ENCODE assay signal across 9 cellular contexts in the genomic region with DNA sequence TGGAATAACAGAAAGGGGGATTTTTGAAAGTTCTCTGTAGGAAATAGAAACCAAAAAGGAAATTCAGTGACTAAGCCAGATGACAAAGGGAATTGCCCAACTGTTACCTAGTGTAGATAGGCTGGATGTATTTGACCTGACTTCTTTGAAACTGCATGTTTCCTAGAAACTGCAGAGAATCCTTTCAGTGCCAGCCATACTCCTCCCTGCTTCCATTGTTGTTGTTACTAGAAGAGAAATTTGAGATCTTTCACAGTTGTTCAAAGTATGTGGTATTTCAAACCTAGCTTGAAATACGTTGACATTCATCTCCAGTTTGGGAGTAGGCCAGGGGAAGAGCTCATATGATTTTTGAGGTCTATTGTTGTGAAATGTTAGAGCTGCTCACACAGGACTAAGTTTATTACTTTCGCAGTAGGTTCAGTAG. TPM values are rescaled to one million over a fixed set of nuclear protein-coding genes. Genes with fewer than 3 reads are reported as not detected.
DNase-seq lines count a peak whose midpoint lies in the region; ATAC-seq and TF ChIP-seq lines count a peak whose summit lies in the region.
"Had no signal": no experiment of that assay in that cellular context is flagged by ENCODE, and none has a peak within 500 bp of the region (broad histone marks: within the 10 kb centered on the region; RNA-seq: fewer than 3 reads in every experiment).

No MANE protein-coding gene starts in this region.

- H3K27me3 Mint-ChIP-seq in activated CD4-positive, alpha-beta T cell treated with anti-CD3 and anti-CD28 coated beads for 36 hours, result no peaks in the 10 kb centered on the region
- no peaks in the 10 kb centered on the region for H3K27me3 Mint-ChIP-seq in T-helper 1 cell treated with Interleukin-12 subunit alpha and Interleukin-12 subunit beta and Interleukin-4 antibody, amounts not matched to agents 30 μg/mL and 1 μg/mL, for 36 hours (ENCODE audit: low read depth)

- ATAC-seq in activated CD4-positive, alpha-beta T cell treated with anti-CD3 and anti-CD28 coated beads for 36 hours, result peak; percentile 63

- no peak for DNase-seq in activated CD4-positive, alpha-beta T cell treated with anti-CD3 and anti-CD28 coated beads for 36 hours
- no peak for DNase-seq in activated CD4-positive, alpha-beta T cell treated with anti-CD3 and anti-CD28 coated beads, Interleukin-2, amount 50 U/mL, for 4 hours
- DNase-seq in fibroblast of lung (ENCODE audit: low read depth in 2 of 2) (peak; percentile 12 to 68), spleen (no peak), middle frontal gyrus (ENCODE audit: extremely low spot score, low spot score) (no peak), cerebellum (ENCODE audit: low spot score) (no peak), DMS 273 treated with DMSO at 0.1 percent for 48 hours (lab: John Stamatoyannopoulos, UW) (no peak)

- 23 to 58% (median 37%) methylated on average over 2 of the region's 2 CpGs for WGBS in spleen, 5 donors

- no peak for TF ChIP-seq CTCF in fibroblast of lung (conservative IDR thresholded peaks at IDR 0.05 in 1 of 2, IDR thresholded peaks at IDR 0.05 in 1 of 2; ENCODE audit: low read depth in 1 of 2, low read length in 2 of 2)
- TF ChIP-seq CTCF in spleen (IDR thresholded peaks at IDR 0.05 in 8 of 11, conservative IDR thresholded peaks at IDR 0.05 in 3 of 11), result no peak

- H3K27ac ChIP-seq in fibroblast of lung (ENCODE audit: insufficient read depth, low read length), result no peak overlapping the region
- H3K27ac ChIP-seq in spleen, result peak overlapping the region; percentile 37 to 89 (median 68)
- H3K27ac ChIP-seq: BLaER1 had no signal

- H3K36me3 Mint-ChIP-seq in activated CD4-positive, alpha-beta T cell treated with anti-CD3 and anti-CD28 coated beads for 36 hours (ENCODE audit: low read depth), result peaks cover 40% of the 10 kb centered on the region
- peaks cover 40% of the 10 kb centered on the region for H3K36me3 Mint-ChIP-seq in T-helper 1 cell treated with Interleukin-12 subunit alpha and Interleukin-12 subunit beta and Interleukin-4 antibody, amounts not matched to agents 30 μg/mL and 1 μg/mL, for 36 hours (ENCODE audit: low read depth)

- H3K4me1 ChIP-seq in fibroblast of lung (ENCODE audit: control insufficient read depth, extremely low read depth, insufficient read depth, low read length) (no peaks in the 10 kb centered on the region), spleen (peaks cover 0 to 83% (median 56%) of the 10 kb centered on the region in 6 donors)
- H3K4me1 ChIP-seq: BLaER1 had no signal

- intact Hi-C loops in activated CD4-positive, alpha-beta T cell treated with anti-CD3 and anti-CD28 coated beads for 36 hours (cut with DNase I, micrococcal nuclease), result loop anchor here (1.0 to 5.0 kb wide), 9 partner anchors 13 to 382 kb away; partner anchors contain the start of genes GBP2 (in 2 of the 2), GTF2B (in 1 of the 2) and LRRC8B (in 1 of the 2)
- intact Hi-C loops in spleen (cut with DNase I; ENCODE audit: low total_unique reads), result no loop called here

- H3K4me3 ChIP-seq in fibroblast of lung (replicated peaks in 1 of 4; ENCODE audit: control extremely low read depth in 1 of 4, insufficient read depth in 1 of 4, low read depth in 3 of 4, low read length in 4 of 4) (no peak overlapping the region), spleen (peak overlapping the region in 1 of 8 donors; percentile 70)
- H3K4me3 ChIP-seq: BLaER1 had no signal

- H3K4me2 ChIP-seq in fibroblast of lung (ENCODE audit: extremely low read depth, insufficient read depth, low read length), result no peak overlapping the region
- H3K4me2 ChIP-seq: BLaER1 had no signal

- H3K4me1 Mint-ChIP-seq in activated CD4-positive, alpha-beta T cell treated with anti-CD3 and anti-CD28 coated beads for 36 hours, result peaks cover 75% of the 10 kb centered on the region
- peaks cover 58% of the 10 kb centered on the region for H3K4me1 Mint-ChIP-seq in T-helper 1 cell treated with Interleukin-12 subunit alpha and Interleukin-12 subunit beta and Interleukin-4 antibody, amounts not matched to agents 30 μg/mL and 1 μg/mL, for 36 hours (ENCODE audit: low read depth)

- no peak overlapping the region for H3K9ac ChIP-seq in fibroblast of lung (ENCODE audit: insufficient read depth, low read length)
- H3K9ac ChIP-seq: BLaER1 had no signal

- H3K27ac Mint-ChIP-seq in activated CD4-positive, alpha-beta T cell treated with anti-CD3 and anti-CD28 coated beads for 36 hours, result peak overlapping the region; percentile 99
- H3K27ac Mint-ChIP-seq in T-helper 1 cell treated with Interleukin-12 subunit alpha and Interleukin-12 subunit beta and Interleukin-4 antibody, amounts not matched to agents 30 μg/mL and 1 μg/mL, for 36 hours, result peak overlapping the region; percentile 98

- POLR2A ChIA-PET in activated CD4-positive, alpha-beta T cell treated with anti-CD3 and anti-CD28 coated beads for 36 hours (lab: Charles Lee), result interaction anchor here (0.7 to 2.9 kb wide), 6 partner anchors 20 to 445 kb away, joined by 3 to 14 read pairs (median 6); partner anchors contain the start of gene GBP4

- no peaks in the 10 kb centered on the region for H3K79me2 ChIP-seq in fibroblast of lung (ENCODE audit: control insufficient read depth, insufficient read depth, low read length)

- H4K20me1 ChIP-seq in fibroblast of lung (ENCODE audit: control insufficient read depth, extremely low read depth, insufficient read depth, low read length), result no peaks in the 10 kb centered on the region
- H4K20me1 ChIP-seq: BLaER1 had no signal

- H3K9me3 ChIP-seq in fibroblast of lung (ENCODE audit: control insufficient read depth, insufficient read depth, low read depth, low read length), result no peaks in the 10 kb centered on the region
- H3K9me3 ChIP-seq in spleen, result peaks cover 0 to 11% (median 0%) of the 10 kb centered on the region in 8 donors

- H3K36me3 ChIP-seq in fibroblast of lung (ENCODE audit: control insufficient read depth, insufficient read depth, low read length), result no peaks in the 10 kb centered on the region
- peaks cover 0 to 4% (median 0%) of the 10 kb centered on the region in 6 donors for H3K36me3 ChIP-seq in spleen
- H3K36me3 ChIP-seq: BLaER1 had no signal

- H3K4me3 Mint-ChIP-seq in activated CD4-positive, alpha-beta T cell treated with anti-CD3 and anti-CD28 coated beads for 36 hours, result peak overlapping the region; percentile 98
- peak overlapping the region; percentile 81 for H3K4me3 Mint-ChIP-seq in T-helper 1 cell treated with Interleukin-12 subunit alpha and Interleukin-12 subunit beta and Interleukin-4 antibody, amounts not matched to agents 30 μg/mL and 1 μg/mL, for 36 hours

- H2AFZ ChIP-seq in fibroblast of lung (ENCODE audit: low read length), result no peak overlapping the region

- H3K9me3 Mint-ChIP-seq in activated CD4-positive, alpha-beta T cell treated with anti-CD3 and anti-CD28 coated beads for 36 hours (ENCODE audit: low read depth), result peaks cover 5% of the 10 kb centered on the region
- peaks cover 11% of the 10 kb centered on the region for H3K9me3 Mint-ChIP-seq in T-helper 1 cell treated with Interleukin-12 subunit alpha and Interleukin-12 subunit beta and Interleukin-4 antibody, amounts not matched to agents 30 μg/mL and 1 μg/mL, for 36 hours

- no peaks in the 10 kb centered on the region for H3K27me3 ChIP-seq in fibroblast of lung (ENCODE audit: control insufficient read depth, insufficient read depth, low read length)
- H3K27me3 ChIP-seq in spleen (replicated peaks in 1 of 7), result no peaks in the 10 kb centered on the region
- H3K27me3 ChIP-seq: BLaER1 had no signal

- CTCF ChIA-PET in activated CD4-positive, alpha-beta T cell treated with anti-CD3 and anti-CD28 coated beads for 36 hours (lab: Charles Lee), result interaction anchor here (0.7 to 2.6 kb wide), 10 partner anchors 10 to 290 kb away, joined by 3 to 11 read pairs (median 4); no protein-coding TSS in a partner anchor

- TF ChIP-seq POLR2A in spleen (IDR thresholded peaks at IDR 0.05), result no peak

RNA-seq across cellular contexts. Expression of gene GBP5, which starts 1.8 kb away (rescaled TPM):
- total RNA-seq in activated CD4-positive, alpha-beta T cell treated with anti-CD3 and anti-CD28 coated beads for 36 hours, result 100 to 1,000 TPM; 122 to 137 TPM
- under 0.01 and 0.17 TPM in 2 replicates for total RNA-seq in fibroblast of lung
- polyA plus RNA-seq in fibroblast of lung, result not detected in 2 replicates
- not detected in 2 replicates for polyA plus RNA-seq in fibroblast of lung (2012)
- not detected in 2 replicates for polyA minus RNA-seq in fibroblast of lung (ENCODE audit: low replicate concordance)
- 10 to 100 TPM; 48.5 to 94.5 (median 53.2) TPM for total RNA-seq in spleen
- polyA plus RNA-seq in spleen, result 10 to 100 TPM; 11.3 to 16.8 (median 16.0) TPM
- not detected for total RNA-seq in cerebellum

Comparison
In these comparisons a context has a peak if more than half of its experiments do, and no peak if none do; other contexts are left out.
1. DNase-seq: peak in fibroblast of lung (2 of 2); none in activated CD4-positive, alpha-beta T cell treated with anti-CD3 and anti-CD28 coated beads for 36 hours (single experiment), activated CD4-positive, alpha-beta T cell treated with anti-CD3 and anti-CD28 coated beads, Interleukin-2, amount 50 U/mL, for 4 hours (0 of 2), spleen (single experiment), middle frontal gyrus (single experiment), cerebellum (single experiment) and DMS 273 treated with DMSO at 0.1 percent for 48 hours (single experiment).
2. RNA of gene GBP5, which starts 1.8 kb away (total RNA-seq): 122 to 137 TPM in activated CD4-positive, alpha-beta T cell treated with anti-CD3 and anti-CD28 coated beads for 36 hours and 48.5 to 94.5 TPM in spleen; under 0.01 to 0.17 TPM in fibroblast of lung and not detected in cerebellum (single experiment); every median in the first group is over 10 times any median in the second.